In genomic region chr14:103629503-103630121, GRCh38 we compare ENCODE assay signal across 8 cellular contexts. TPM values are rescaled to one million over a fixed set of nuclear protein-coding genes. Genes with fewer than 3 reads are reported as not detected.
DNase-seq lines count a peak whose midpoint lies in the region; ATAC-seq, FAIRE-seq and TF ChIP-seq lines count a peak whose summit lies in the region.

No MANE protein-coding gene starts in this region.

- H3K27ac ChIP-seq in HepG2 (ENCODE audit: extremely low read length, insufficient read depth, low read length) = peak overlapping the region; percentile 87

- no TSS peak for BruUV-seq in HepG2 (replicated peaks; lab: Mats Ljungman, UMichigan)

- POLR2A ChIA-PET in HepG2 (lab: Yijun Ruan, JAX) = interaction anchor here (1.4 to 2.4 kb wide), 2 partner anchors 12 to 68 kb away, joined by 3 to 8 read pairs; partner anchors contain the start of gene BAG5

- peaks cover 45% of the 10 kb centered on the region for H3K4me1 ChIP-seq in HepG2 (ENCODE audit: insufficient read depth, low read length)

- in situ Hi-C loops in HepG2 (cut with HindIII; ENCODE audit: extremely low pct_ligation_motif_present, low pct_unique_long_range_greater_than_20kb) = no loop called here

- FAIRE-seq in HepG2 (lab: Jason Lieb, UNC) = no peak

- peak overlapping the region; percentile 96 for H3K4me2 ChIP-seq in HepG2 (ENCODE audit: low read depth, low read length)

- no peak for TF ChIP-seq POLR2A in HepG2 (IDR thresholded peaks at IDR 0.05; ENCODE audit: insufficient read depth in 1 of 2, low read depth in 2 of 2, low read length in 2 of 2)

- H3K79me2 ChIP-seq in HepG2 (ENCODE audit: insufficient read depth, low read length) = peaks cover 42% of the 10 kb centered on the region

- no peak for TF ChIP-seq CTCF in choroid plexus epithelial cell (conservative IDR thresholded peaks at IDR 0.05; ENCODE audit: low read depth, low read length)
- no peak for TF ChIP-seq CTCF in HepG2 (CRISPR knock-in tag; IDR thresholded peaks at IDR 0.05)

- DNase-seq in AG08395 (ENCODE audit: low spot score) (peak; percentile 39), T-helper 9 cell (peak; percentile 28), choroid plexus epithelial cell (ENCODE audit: low read depth) (no peak), HepG2 (ENCODE audit: low spot score) (no peak), AML-193 (lab: John Stamatoyannopoulos, UW) (no peak)
- DNase-seq in stimulated activated CD4-positive, alpha-beta T cell treated with anti-CD3 and anti-CD28 coated beads, Interleukin-4, amount 100 ng/mL, for 48 hours (ENCODE audit: low read depth in 2 of 2) = peak; percentile 45 to 56

- peaks cover 26% of the 10 kb centered on the region for H4K20me1 ChIP-seq in HepG2 (ENCODE audit: insufficient read depth, low read length)

- 3% methylated on average over 19 of the region's 71 CpGs for WGBS in HepG2 (ENCODE audit: low lambda C conversion rate)

- TF ChIP-seq EP300 in HepG2 (IDR thresholded peaks at IDR 0.05; ENCODE audit: low read depth in 2 of 2, low read length in 2 of 2) = no peak
- TF ChIP-seq EP300 in HepG2 (CRISPR knock-in tag; IDR thresholded peaks at IDR 0.05; ENCODE audit: borderline replicate concordance) = no peak

- no peaks in the 10 kb centered on the region; a peak in 1 of 5 replicates for H3K27me3 ChIP-seq in HepG2 (ENCODE audit: control insufficient read depth in 1 of 2, insufficient read depth in 2 of 2, low read length in 2 of 2)

- no peaks in the 10 kb centered on the region for H3K9me3 ChIP-seq in HepG2 (ENCODE audit: low read length)

- peak; percentile 39 for ATAC-seq in GM18867 (IDR thresholded peaks at IDR 0.05; ENCODE audit: unreplicated experiment)
- ATAC-seq in HG03280 (IDR thresholded peaks at IDR 0.05; ENCODE audit: unreplicated experiment) = peak; percentile 28
- ATAC-seq in HepG2 = peak; percentile 24

- CTCF ChIA-PET in HepG2 (lab: Yijun Ruan, JAX; ENCODE audit: low intra/inter-chr PET ratio, low total read pairs) = no interaction called here

- intact Hi-C loops in HepG2 (cut with micrococcal nuclease; ENCODE audit: unreplicated experiment) = no loop called here

- no peak overlapping the region for H2AFZ ChIP-seq in HepG2 (ENCODE audit: low read length)

- H3K4me3 ChIP-seq in choroid plexus epithelial cell (ENCODE audit: low read depth, low read length) (peak overlapping the region; percentile 83), HepG2 (replicated peaks in 1 of 3; ENCODE audit: insufficient read depth in 1 of 3, low read depth in 2 of 3, low read length in 3 of 3) (peak overlapping the region; percentile 86 to 99 (median 98))

- H3K9ac ChIP-seq in HepG2 (ENCODE audit: insufficient read depth, low read depth, low read length) = peak overlapping the region; percentile 94

- no peak; the same call in 1 of the 2 replicates for TF ChIP-seq RAD21 in HepG2 (CRISPR knock-in tag; IDR thresholded peaks at IDR 0.05)

- no peaks in the 10 kb centered on the region for H3K36me3 ChIP-seq in HepG2 (replicated peaks in 1 of 2; ENCODE audit: control insufficient read depth in 1 of 2, insufficient read depth in 2 of 2, low read length in 2 of 2)

TF ChIP-seq in HepG2, 621 proteins besides CTCF, POLR2A, EP300 and RAD21 (continues in another document):
- TF ChIP-seq PHF21A (CRISPR knock-in tag; IDR thresholded peaks at IDR 0.05) = peak; percentile 19; the same call in 1 of the 2 replicates
- TF ChIP-seq TARDBP (CRISPR knock-in tag; IDR thresholded peaks at IDR 0.05) = 0 out of 2 replicates have a peak, but pooled peaks have one; percentile 4
- TF ChIP-seq, protein P1, sequence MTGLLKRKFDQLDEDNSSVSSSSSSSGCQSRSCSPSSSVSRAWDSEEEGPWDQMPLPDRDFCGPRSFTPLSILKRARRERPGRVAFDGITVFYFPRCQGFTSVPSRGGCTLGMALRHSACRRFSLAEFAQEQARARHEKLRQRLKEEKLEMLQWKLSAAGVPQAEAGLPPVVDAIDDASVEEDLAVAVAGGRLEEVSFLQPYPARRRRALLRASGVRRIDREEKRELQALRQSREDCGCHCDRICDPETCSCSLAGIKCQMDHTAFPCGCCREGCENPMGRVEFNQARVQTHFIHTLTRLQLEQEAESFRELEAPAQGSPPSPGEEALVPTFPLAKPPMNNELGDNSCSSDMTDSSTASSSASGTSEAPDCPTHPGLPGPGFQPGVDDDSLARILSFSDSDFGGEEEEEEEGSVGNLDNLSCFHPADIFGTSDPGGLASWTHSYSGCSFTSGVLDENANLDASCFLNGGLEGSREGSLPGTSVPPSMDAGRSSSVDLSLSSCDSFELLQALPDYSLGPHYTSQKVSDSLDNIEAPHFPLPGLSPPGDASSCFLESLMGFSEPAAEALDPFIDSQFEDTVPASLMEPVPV (CRISPR knock-in tag; IDR thresholded peaks at IDR 0.05) = 0 out of 2 replicates have a peak, but pooled peaks have one; percentile 38
- TF ChIP-seq SKIL (CRISPR knock-in tag; IDR thresholded peaks at IDR 0.05; ENCODE audit: borderline replicate concordance) = no peak
- peak; percentile 30; the same call in 1 of the 2 replicates for TF ChIP-seq GABPA (IDR thresholded peaks at IDR 0.05; ENCODE audit: low read depth, low read length)
- no peak for TF ChIP-seq GABPA (CRISPR knock-in tag; IDR thresholded peaks at IDR 0.05; ENCODE audit: low read depth)
- 0 out of 2 replicates have a peak, but pooled peaks have one; percentile 28 for TF ChIP-seq ZNF572 (CRISPR knock-in tag; IDR thresholded peaks at IDR 0.05)
- no peak for TF ChIP-seq ZZZ3 (CRISPR knock-in tag; IDR thresholded peaks at IDR 0.05; ENCODE audit: borderline replicate concordance)
- TF ChIP-seq IRX3 (CRISPR knock-in tag; IDR thresholded peaks at IDR 0.05; ENCODE audit: borderline replicate concordance, low read depth) = 0 out of 2 replicates have a peak, but pooled peaks have one; percentile 57
- TF ChIP-seq KMT2A (CRISPR knock-in tag; IDR thresholded peaks at IDR 0.05) = peak; percentile 3; the same call in 1 of the 2 replicates
- TF ChIP-seq, protein P2, sequence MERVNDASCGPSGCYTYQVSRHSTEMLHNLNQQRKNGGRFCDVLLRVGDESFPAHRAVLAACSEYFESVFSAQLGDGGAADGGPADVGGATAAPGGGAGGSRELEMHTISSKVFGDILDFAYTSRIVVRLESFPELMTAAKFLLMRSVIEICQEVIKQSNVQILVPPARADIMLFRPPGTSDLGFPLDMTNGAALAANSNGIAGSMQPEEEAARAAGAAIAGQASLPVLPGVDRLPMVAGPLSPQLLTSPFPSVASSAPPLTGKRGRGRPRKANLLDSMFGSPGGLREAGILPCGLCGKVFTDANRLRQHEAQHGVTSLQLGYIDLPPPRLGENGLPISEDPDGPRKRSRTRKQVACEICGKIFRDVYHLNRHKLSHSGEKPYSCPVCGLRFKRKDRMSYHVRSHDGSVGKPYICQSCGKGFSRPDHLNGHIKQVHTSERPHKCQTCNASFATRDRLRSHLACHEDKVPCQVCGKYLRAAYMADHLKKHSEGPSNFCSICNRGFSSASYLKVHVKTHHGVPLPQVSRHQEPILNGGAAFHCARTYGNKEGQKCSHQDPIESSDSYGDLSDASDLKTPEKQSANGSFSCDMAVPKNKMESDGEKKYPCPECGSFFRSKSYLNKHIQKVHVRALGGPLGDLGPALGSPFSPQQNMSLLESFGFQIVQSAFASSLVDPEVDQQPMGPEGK (CRISPR knock-in tag; IDR thresholded peaks at IDR 0.05) = 0 out of 2 replicates have a peak, but pooled peaks have one; percentile 38
- peak; percentile 3 for TF ChIP-seq ASH2L (IDR thresholded peaks at IDR 0.05; ENCODE audit: insufficient read length, low read depth, low read length)
- no peak for TF ChIP-seq NONO (IDR thresholded peaks at IDR 0.05)
- TF ChIP-seq NONO (CRISPR knock-in tag; conservative IDR thresholded peaks at IDR 0.05) = peak; percentile 0; the same call in 1 of the 2 replicates

RNA-seq across cellular contexts. Expression of gene KLC1, which starts 0.6 kb away (rescaled TPM):
- 57.8 and 63.5 TPM in 2 replicates for total RNA-seq in HepG2 (2016; rRNA removed; fragmentation: Illumina TruSeq; extraction: Trizol)
- total RNA-seq in HepG2 (2016; cell fraction: cytosol; rRNA removed; fragmentation: Illumina TruSeq; extraction: Trizol; ENCODE audit: low read depth) = 7.9 TPM in 2 replicates
- 54.6 and 66.2 TPM in 2 replicates for total RNA-seq in HepG2 (2016; cell fraction: insoluble cytoplasmic fraction; rRNA removed; fragmentation: Illumina TruSeq; extraction: Trizol)
- 16.0 and 16.3 TPM in 2 replicates for total RNA-seq in HepG2 (2016; cell fraction: membrane; rRNA removed; fragmentation: Illumina TruSeq; extraction: Trizol)
- total RNA-seq in HepG2 (2016; cell fraction: nucleus; rRNA removed; fragmentation: Illumina TruSeq; extraction: Trizol) = 62.3 and 79.9 TPM in 2 replicates
- polyA plus RNA-seq in HepG2 (2011; rRNA removed) = 53.2 and 61.0 TPM in 2 replicates
- 58.4 and 64.7 TPM in 2 replicates for polyA plus RNA-seq in HepG2 (2011; cell fraction: cytosol; rRNA removed)
- polyA plus RNA-seq in HepG2 (2011; cell fraction: nucleus; rRNA removed) = 171 and 186 TPM in 2 replicates
- polyA plus RNA-seq in HepG2 (2012) = 40.1 and 53.2 TPM in 2 replicates
- 3.0 and 3.1 TPM in 2 replicates for polyA plus RNA-seq in HepG2 (2016; cell fraction: cytosol; fragmentation: Illumina TruSeq; extraction: Trizol; ENCODE audit: low read depth)
- polyA plus RNA-seq in HepG2 (2016; cell fraction: insoluble cytoplasmic fraction; fragmentation: Illumina TruSeq; extraction: Trizol; ENCODE audit: low read depth) = 50.1 and 51.1 TPM in 2 replicates
- polyA plus RNA-seq in HepG2 (2016; cell fraction: membrane; fragmentation: Illumina TruSeq; extraction: Trizol; ENCODE audit: low read depth) = 7.4 and 9.4 TPM in 2 replicates
- polyA plus RNA-seq in HepG2 (2016; cell fraction: nucleus; fragmentation: Illumina TruSeq; extraction: Trizol; ENCODE audit: insufficient read depth, low read depth) = 92.4 and 93.3 TPM in 2 replicates
- polyA minus RNA-seq in HepG2 (2011; rRNA and poly(A)+ RNA removed; ENCODE audit: low replicate concordance) = 45.0 and 49.1 TPM in 2 replicates
- polyA minus RNA-seq in HepG2 (2011; cell fraction: cytosol; rRNA and poly(A)+ RNA removed) = 30.6 and 37.7 TPM in 2 replicates
- polyA minus RNA-seq in HepG2 (2011; cell fraction: nucleus; rRNA and poly(A)+ RNA removed) = 152 and 165 TPM in 2 replicates

Comparison
In these comparisons a context has a peak if more than half of its experiments do, and no peak if none do; other contexts are left out.
1. DNase-seq: peak in AG08395 (single experiment), T-helper 9 cell (single experiment) and stimulated activated CD4-positive, alpha-beta T cell treated with anti-CD3 and anti-CD28 coated beads, Interleukin-4, amount 100 ng/mL, for 48 hours (2 of 2); none in choroid plexus epithelial cell (single experiment), HepG2 (single experiment) and AML-193 (0 of 2).
2. Peak in every context shown above with its lines, with median percentiles within 50 percentile points of each other: ATAC-seq.